Comparison of ENCODE assay signal across 13 cellular contexts in the genomic region with DNA sequence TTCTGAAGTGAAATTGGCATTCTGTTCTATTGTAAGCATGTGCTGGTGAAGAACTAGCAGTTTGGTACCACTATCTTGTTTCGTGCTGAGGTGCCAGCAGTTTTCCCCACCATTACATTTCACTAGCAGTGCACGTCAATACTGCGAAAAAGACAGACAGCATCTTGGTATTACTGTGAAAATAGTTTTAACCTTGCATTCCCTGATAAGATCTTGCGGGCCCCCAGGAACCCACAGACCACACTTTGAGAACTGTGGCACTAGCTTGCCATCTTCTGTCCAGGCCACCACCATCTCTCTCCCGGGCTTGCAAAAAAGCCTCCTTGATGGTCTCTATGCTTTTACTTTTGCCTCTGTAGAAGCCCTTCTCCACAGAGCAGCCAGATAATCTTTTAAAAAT.
DNase-seq lines count a peak whose midpoint lies in the region; ATAC-seq, FAIRE-seq and TF ChIP-seq lines count a peak whose summit lies in the region.
"Had no signal": no experiment of that assay in that cellular context is flagged by ENCODE, and none has a peak within 500 bp of the region (broad histone marks: within the 10 kb centered on the region; RNA-seq: fewer than 3 reads in every experiment).

No MANE protein-coding gene starts in this region.

- H3K27me3 ChIP-seq in Loucy (ENCODE audit: insufficient read depth, low read length, poor library complexity, severe bottlenecking) (no peaks in the 10 kb centered on the region), hepatocyte (no peaks in the 10 kb centered on the region)
- H3K27me3 ChIP-seq: BLaER1, tibial artery had no signal

- H2AFZ ChIP-seq in Loucy (ENCODE audit: low read length) (no peak overlapping the region), hepatocyte (no peak overlapping the region)

- TF ChIP-seq CTCF in Loucy (conservative IDR thresholded peaks at IDR 0.05; ENCODE audit: low read length) (peak; percentile 51), hepatocyte (IDR thresholded peaks at IDR 0.05; ENCODE audit: poor library complexity) (no peak), D721Med (IDR thresholded peaks at IDR 0.05; ENCODE audit: insufficient read depth, missing control alignments) (no peak)

- 90% methylated on average over 5 of the region's 5 CpGs for WGBS in hepatocyte (ENCODE audit: low lambda C conversion rate, missing lambda C conversion rate)

- H3K27ac ChIP-seq in hepatocyte = no peak overlapping the region
- H3K27ac ChIP-seq: BLaER1, tibial artery had no signal

- H3K36me3 ChIP-seq in Loucy (ENCODE audit: insufficient read depth, low read length) (no peaks in the 10 kb centered on the region), hepatocyte (replicated peaks; ENCODE audit: insufficient read depth, low read depth) (no peaks in the 10 kb centered on the region)
- H3K36me3 ChIP-seq: tibial artery had no signal

- H3K4me1 ChIP-seq in Loucy (ENCODE audit: insufficient read depth, low read length, poor library complexity, severe bottlenecking) (peaks cover 40% of the 10 kb centered on the region), hepatocyte (ENCODE audit: insufficient read depth) (no peaks in the 10 kb centered on the region)
- H3K4me1 ChIP-seq: BLaER1, tibial artery had no signal

- no peak overlapping the region for H3K9ac ChIP-seq in Loucy (ENCODE audit: low read depth, low read length, poor library complexity, severe bottlenecking)
- H3K9ac ChIP-seq: BLaER1 had no signal

- peak overlapping the region; percentile 49 for H3K4me2 ChIP-seq in Loucy (ENCODE audit: low read depth, low read length, poor library complexity, severe bottlenecking)
- H3K4me2 ChIP-seq in hepatocyte = no peak overlapping the region
- H3K4me2 ChIP-seq: BLaER1 had no signal

- H3K9me3 ChIP-seq in Loucy (ENCODE audit: insufficient read depth, low read depth, low read length) (peaks cover 8% of the 10 kb centered on the region), hepatocyte (ENCODE audit: low read depth) (no peaks in the 10 kb centered on the region)

- peaks cover 33% of the 10 kb centered on the region; the same call in 1 of the 2 replicates for H3K79me2 ChIP-seq in Loucy (ENCODE audit: insufficient read depth, low read length)
- H3K79me2 ChIP-seq in hepatocyte = no peaks in the 10 kb centered on the region

- no peak for ATAC-seq in HG03571 (IDR thresholded peaks at IDR 0.05; ENCODE audit: unreplicated experiment)
- ATAC-seq in left cardiac atrium = no peak
- ATAC-seq: right cardiac atrium had no signal

- no peak for FAIRE-seq in D721Med (lab: Jason Lieb, UNC)

- H4K20me1 ChIP-seq in Loucy (ENCODE audit: insufficient read depth, low read length, poor library complexity, severe bottlenecking) (no peaks in the 10 kb centered on the region), hepatocyte (ENCODE audit: insufficient read depth, poor library complexity, severe bottlenecking) (no peaks in the 10 kb centered on the region)

- H3K9me2 ChIP-seq in Loucy (replicated peaks; ENCODE audit: low read depth, low read length) = no peaks in the 10 kb centered on the region
- no peaks in the 10 kb centered on the region for H3K9me2 ChIP-seq in hepatocyte (replicated peaks; ENCODE audit: insufficient read depth)

- DNase-seq in activated CD8-positive, alpha-beta memory T cell treated with anti-CD3 and anti-CD28 coated beads for 4 hours (ENCODE audit: low read depth in 2 of 2) = peak; percentile 24 to 41
- DNase-seq in central memory CD4-positive, alpha-beta T cell = peak; percentile 72
- peak; percentile 29 to 32 for DNase-seq in stimulated activated CD8-positive, alpha-beta memory T cell treated with anti-CD3 and anti-CD28 coated beads, Interleukin-2, amount 100 ng/mL, for 1 hour (ENCODE audit: low read depth in 2 of 2)
- DNase-seq in hepatocyte (ENCODE audit: low spot score) (no peak), D721Med (ENCODE audit: insufficient read length, low spot score) (no peak), left cardiac atrium (no peak)
- DNase-seq: midbrain, NCI-H2107, right cardiac atrium, tibial artery had no signal

- no peaks in the 10 kb centered on the region for H3F3A ChIP-seq in Loucy (ENCODE audit: low read depth)

- intact Hi-C loops in left cardiac atrium (cut with DNase I) = no loop called here

- peak overlapping the region; percentile 22 for H3K4me3 ChIP-seq in Loucy (ENCODE audit: low read length, poor library complexity, severe bottlenecking)
- H3K4me3 ChIP-seq in hepatocyte = no peak overlapping the region
- H3K4me3 ChIP-seq: BLaER1, tibial artery had no signal

Comparison
In these comparisons a context has a peak if more than half of its experiments do, and no peak if none do; other contexts are left out.
1. DNase-seq: peak in activated CD8-positive, alpha-beta memory T cell treated with anti-CD3 and anti-CD28 coated beads for 4 hours (2 of 2), central memory CD4-positive, alpha-beta T cell (single experiment) and stimulated activated CD8-positive, alpha-beta memory T cell treated with anti-CD3 and anti-CD28 coated beads, Interleukin-2, amount 100 ng/mL, for 1 hour (2 of 2); none in hepatocyte (single experiment), D721Med (single experiment) and left cardiac atrium (single experiment).